Comparison of ENCODE assay signal across 1 cellular context in the genomic region with DNA sequence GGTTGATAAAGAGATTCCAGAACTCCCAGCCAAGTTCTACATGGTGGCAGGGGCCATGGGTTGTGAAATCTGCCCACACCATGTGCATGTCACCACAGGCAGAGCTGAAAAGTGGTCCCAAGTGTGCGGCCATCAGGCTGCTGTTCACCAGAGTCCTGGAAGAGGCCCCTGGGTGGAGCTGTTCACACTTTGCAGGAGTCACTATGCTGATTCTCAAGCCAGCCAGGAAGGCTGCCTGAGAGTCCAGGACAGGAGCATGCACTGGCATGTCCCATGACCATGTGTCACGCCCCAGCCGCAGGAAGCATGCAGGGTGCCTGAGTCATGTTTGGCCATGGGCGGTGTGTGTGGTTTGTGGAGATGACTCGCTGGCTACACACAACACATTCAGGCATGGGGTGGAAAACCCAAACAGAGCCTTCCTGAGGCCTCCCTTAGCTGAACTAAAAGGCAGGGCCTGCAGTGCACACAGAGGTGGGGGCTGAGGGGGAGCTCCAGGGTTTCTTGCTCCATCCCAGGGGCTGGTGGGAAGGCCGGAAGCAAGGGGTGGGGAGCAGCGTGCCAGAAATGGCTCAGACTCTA.
TF ChIP-seq lines count a peak whose summit lies in the region.

No MANE protein-coding gene starts in this region.

TF ChIP-seq in HepG2, 621 proteins besides CTCF, POLR2A, EP300 and RAD21 (continued from another document and continues in another):
- TF ChIP-seq KLF6 (CRISPR knock-in tag; IDR thresholded peaks at IDR 0.05) (no peak), NR1H2 (CRISPR knock-in tag; IDR thresholded peaks at IDR 0.05; ENCODE audit: borderline replicate concordance, low read depth) (no peak), ZBTB21 (CRISPR knock-in tag; IDR thresholded peaks at IDR 0.05) (no peak), SNAI1 (CRISPR knock-in tag; IDR thresholded peaks at IDR 0.05; ENCODE audit: borderline replicate concordance) (no peak), ZFX (CRISPR knock-in tag; IDR thresholded peaks at IDR 0.05; ENCODE audit: low read depth) (no peak), ZNF225 (CRISPR knock-in tag; IDR thresholded peaks at IDR 0.05) (no peak), SAP130 (CRISPR knock-in tag; IDR thresholded peaks at IDR 0.05; ENCODE audit: low read depth) (peak; percentile 70), ZNF431 (CRISPR knock-in tag; IDR thresholded peaks at IDR 0.05; ENCODE audit: borderline replicate concordance, low read depth) (no peak), ZNF780A (CRISPR knock-in tag; IDR thresholded peaks at IDR 0.05) (no peak), RNF2 (conservative IDR thresholded peaks at IDR 0.05; ENCODE audit: low read depth) (no peak), ZNF547 (CRISPR knock-in tag; IDR thresholded peaks at IDR 0.05) (no peak), ZNF354B (CRISPR knock-in tag; IDR thresholded peaks at IDR 0.05) (no peak), NFATC3 (CRISPR knock-in tag; IDR thresholded peaks at IDR 0.05) (no peak), NR2F6 (IDR thresholded peaks at IDR 0.05) (no peak), NR2F6 (CRISPR knock-in tag; IDR thresholded peaks at IDR 0.05) (0 out of 2 replicates have a peak, but pooled peaks have one; percentile 24), ZNF501 (CRISPR knock-in tag; IDR thresholded peaks at IDR 0.05) (no peak), ZSCAN21 (CRISPR knock-in tag; IDR thresholded peaks at IDR 0.05; ENCODE audit: borderline replicate concordance) (no peak), TSC22D2 (CRISPR knock-in tag; IDR thresholded peaks at IDR 0.05; ENCODE audit: borderline replicate concordance) (no peak), ETV6 (CRISPR knock-in tag; conservative IDR thresholded peaks at IDR 0.05) (no peak), MATR3 (CRISPR knock-in tag; IDR thresholded peaks at IDR 0.05) (no peak), ZSCAN30 (CRISPR knock-in tag; IDR thresholded peaks at IDR 0.05) (no peak), MAFG (CRISPR knock-in tag; IDR thresholded peaks at IDR 0.05) (no peak), DPF2 (CRISPR knock-in tag; IDR thresholded peaks at IDR 0.05; ENCODE audit: borderline replicate concordance, low read depth) (no peak), NRL (CRISPR knock-in tag; IDR thresholded peaks at IDR 0.05; ENCODE audit: borderline replicate concordance) (no peak), ELF4 (CRISPR knock-in tag; IDR thresholded peaks at IDR 0.05; ENCODE audit: borderline replicate concordance) (no peak), MAZ (IDR thresholded peaks at IDR 0.05; ENCODE audit: borderline replicate concordance, low read depth, low read length) (no peak), MAZ (CRISPR knock-in tag; IDR thresholded peaks at IDR 0.05; ENCODE audit: low read depth) (no peak), ZBTB38 (CRISPR knock-in tag; IDR thresholded peaks at IDR 0.05) (0 out of 2 replicates have a peak, but pooled peaks have one; percentile 32), ARNT (IDR thresholded peaks at IDR 0.05) (no peak)
- TF ChIP-seq, protein P1, sequence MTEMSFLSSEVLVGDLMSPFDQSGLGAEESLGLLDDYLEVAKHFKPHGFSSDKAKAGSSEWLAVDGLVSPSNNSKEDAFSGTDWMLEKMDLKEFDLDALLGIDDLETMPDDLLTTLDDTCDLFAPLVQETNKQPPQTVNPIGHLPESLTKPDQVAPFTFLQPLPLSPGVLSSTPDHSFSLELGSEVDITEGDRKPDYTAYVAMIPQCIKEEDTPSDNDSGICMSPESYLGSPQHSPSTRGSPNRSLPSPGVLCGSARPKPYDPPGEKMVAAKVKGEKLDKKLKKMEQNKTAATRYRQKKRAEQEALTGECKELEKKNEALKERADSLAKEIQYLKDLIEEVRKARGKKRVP (CRISPR knock-in tag; IDR thresholded peaks at IDR 0.05), result no peak
- TF ChIP-seq, protein P2, sequence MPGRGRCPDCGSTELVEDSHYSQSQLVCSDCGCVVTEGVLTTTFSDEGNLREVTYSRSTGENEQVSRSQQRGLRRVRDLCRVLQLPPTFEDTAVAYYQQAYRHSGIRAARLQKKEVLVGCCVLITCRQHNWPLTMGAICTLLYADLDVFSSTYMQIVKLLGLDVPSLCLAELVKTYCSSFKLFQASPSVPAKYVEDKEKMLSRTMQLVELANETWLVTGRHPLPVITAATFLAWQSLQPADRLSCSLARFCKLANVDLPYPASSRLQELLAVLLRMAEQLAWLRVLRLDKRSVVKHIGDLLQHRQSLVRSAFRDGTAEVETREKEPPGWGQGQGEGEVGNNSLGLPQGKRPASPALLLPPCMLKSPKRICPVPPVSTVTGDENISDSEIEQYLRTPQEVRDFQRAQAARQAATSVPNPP (CRISPR knock-in tag; IDR thresholded peaks at IDR 0.05), result no peak
- TF ChIP-seq, protein P3, sequence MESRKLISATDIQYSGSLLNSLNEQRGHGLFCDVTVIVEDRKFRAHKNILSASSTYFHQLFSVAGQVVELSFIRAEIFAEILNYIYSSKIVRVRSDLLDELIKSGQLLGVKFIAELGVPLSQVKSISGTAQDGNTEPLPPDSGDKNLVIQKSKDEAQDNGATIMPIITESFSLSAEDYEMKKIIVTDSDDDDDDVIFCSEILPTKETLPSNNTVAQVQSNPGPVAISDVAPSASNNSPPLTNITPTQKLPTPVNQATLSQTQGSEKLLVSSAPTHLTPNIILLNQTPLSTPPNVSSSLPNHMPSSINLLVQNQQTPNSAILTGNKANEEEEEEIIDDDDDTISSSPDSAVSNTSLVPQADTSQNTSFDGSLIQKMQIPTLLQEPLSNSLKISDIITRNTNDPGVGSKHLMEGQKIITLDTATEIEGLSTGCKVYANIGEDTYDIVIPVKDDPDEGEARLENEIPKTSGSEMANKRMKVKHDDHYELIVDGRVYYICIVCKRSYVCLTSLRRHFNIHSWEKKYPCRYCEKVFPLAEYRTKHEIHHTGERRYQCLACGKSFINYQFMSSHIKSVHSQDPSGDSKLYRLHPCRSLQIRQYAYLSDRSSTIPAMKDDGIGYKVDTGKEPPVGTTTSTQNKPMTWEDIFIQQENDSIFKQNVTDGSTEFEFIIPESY (CRISPR knock-in tag; IDR thresholded peaks at IDR 0.05), result peak; percentile 85
- TF ChIP-seq, protein P4, sequence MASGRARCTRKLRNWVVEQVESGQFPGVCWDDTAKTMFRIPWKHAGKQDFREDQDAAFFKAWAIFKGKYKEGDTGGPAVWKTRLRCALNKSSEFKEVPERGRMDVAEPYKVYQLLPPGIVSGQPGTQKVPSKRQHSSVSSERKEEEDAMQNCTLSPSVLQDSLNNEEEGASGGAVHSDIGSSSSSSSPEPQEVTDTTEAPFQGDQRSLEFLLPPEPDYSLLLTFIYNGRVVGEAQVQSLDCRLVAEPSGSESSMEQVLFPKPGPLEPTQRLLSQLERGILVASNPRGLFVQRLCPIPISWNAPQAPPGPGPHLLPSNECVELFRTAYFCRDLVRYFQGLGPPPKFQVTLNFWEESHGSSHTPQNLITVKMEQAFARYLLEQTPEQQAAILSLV (CRISPR knock-in tag; IDR thresholded peaks at IDR 0.05; ENCODE audit: borderline replicate concordance), result no peak
- TF ChIP-seq, protein P5, sequence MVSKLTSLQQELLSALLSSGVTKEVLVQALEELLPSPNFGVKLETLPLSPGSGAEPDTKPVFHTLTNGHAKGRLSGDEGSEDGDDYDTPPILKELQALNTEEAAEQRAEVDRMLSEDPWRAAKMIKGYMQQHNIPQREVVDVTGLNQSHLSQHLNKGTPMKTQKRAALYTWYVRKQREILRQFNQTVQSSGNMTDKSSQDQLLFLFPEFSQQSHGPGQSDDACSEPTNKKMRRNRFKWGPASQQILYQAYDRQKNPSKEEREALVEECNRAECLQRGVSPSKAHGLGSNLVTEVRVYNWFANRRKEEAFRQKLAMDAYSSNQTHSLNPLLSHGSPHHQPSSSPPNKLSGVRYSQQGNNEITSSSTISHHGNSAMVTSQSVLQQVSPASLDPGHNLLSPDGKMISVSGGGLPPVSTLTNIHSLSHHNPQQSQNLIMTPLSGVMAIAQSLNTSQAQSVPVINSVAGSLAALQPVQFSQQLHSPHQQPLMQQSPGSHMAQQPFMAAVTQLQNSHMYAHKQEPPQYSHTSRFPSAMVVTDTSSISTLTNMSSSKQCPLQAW (CRISPR knock-in tag; IDR thresholded peaks at IDR 0.05), result no peak
- TF ChIP-seq, protein P6, sequence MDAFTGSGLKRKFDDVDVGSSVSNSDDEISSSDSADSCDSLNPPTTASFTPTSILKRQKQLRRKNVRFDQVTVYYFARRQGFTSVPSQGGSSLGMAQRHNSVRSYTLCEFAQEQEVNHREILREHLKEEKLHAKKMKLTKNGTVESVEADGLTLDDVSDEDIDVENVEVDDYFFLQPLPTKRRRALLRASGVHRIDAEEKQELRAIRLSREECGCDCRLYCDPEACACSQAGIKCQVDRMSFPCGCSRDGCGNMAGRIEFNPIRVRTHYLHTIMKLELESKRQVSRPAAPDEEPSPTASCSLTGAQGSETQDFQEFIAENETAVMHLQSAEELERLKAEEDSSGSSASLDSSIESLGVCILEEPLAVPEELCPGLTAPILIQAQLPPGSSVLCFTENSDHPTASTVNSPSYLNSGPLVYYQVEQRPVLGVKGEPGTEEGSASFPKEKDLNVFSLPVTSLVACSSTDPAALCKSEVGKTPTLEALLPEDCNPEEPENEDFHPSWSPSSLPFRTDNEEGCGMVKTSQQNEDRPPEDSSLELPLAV (CRISPR knock-in tag; conservative IDR thresholded peaks at IDR 0.05; ENCODE audit: low read depth), result no peak
- TF ChIP-seq, protein P7, sequence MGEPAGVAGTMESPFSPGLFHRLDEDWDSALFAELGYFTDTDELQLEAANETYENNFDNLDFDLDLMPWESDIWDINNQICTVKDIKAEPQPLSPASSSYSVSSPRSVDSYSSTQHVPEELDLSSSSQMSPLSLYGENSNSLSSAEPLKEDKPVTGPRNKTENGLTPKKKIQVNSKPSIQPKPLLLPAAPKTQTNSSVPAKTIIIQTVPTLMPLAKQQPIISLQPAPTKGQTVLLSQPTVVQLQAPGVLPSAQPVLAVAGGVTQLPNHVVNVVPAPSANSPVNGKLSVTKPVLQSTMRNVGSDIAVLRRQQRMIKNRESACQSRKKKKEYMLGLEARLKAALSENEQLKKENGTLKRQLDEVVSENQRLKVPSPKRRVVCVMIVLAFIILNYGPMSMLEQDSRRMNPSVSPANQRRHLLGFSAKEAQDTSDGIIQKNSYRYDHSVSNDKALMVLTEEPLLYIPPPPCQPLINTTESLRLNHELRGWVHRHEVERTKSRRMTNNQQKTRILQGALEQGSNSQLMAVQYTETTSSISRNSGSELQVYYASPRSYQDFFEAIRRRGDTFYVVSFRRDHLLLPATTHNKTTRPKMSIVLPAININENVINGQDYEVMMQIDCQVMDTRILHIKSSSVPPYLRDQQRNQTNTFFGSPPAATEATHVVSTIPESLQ (CRISPR knock-in tag; conservative IDR thresholded peaks at IDR 0.05), result no peak
- TF ChIP-seq, protein P8, sequence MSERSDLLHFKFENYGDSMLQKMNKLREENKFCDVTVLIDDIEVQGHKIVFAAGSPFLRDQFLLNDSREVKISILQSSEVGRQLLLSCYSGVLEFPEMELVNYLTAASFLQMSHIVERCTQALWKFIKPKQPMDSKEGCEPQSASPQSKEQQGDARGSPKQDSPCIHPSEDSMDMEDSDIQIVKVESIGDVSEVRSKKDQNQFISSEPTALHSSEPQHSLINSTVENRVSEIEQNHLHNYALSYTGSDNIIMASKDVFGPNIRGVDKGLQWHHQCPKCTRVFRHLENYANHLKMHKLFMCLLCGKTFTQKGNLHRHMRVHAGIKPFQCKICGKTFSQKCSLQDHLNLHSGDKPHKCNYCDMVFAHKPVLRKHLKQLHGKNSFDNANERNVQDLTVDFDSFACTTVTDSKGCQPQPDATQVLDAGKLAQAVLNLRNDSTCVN (CRISPR knock-in tag; IDR thresholded peaks at IDR 0.05; ENCODE audit: borderline replicate concordance), result no peak
- TF ChIP-seq, protein P9, sequence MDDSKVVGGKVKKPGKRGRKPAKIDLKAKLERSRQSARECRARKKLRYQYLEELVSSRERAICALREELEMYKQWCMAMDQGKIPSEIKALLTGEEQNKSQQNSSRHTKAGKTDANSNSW (CRISPR knock-in tag; IDR thresholded peaks at IDR 0.05; ENCODE audit: borderline replicate concordance), result no peak
- TF ChIP-seq, protein P10, sequence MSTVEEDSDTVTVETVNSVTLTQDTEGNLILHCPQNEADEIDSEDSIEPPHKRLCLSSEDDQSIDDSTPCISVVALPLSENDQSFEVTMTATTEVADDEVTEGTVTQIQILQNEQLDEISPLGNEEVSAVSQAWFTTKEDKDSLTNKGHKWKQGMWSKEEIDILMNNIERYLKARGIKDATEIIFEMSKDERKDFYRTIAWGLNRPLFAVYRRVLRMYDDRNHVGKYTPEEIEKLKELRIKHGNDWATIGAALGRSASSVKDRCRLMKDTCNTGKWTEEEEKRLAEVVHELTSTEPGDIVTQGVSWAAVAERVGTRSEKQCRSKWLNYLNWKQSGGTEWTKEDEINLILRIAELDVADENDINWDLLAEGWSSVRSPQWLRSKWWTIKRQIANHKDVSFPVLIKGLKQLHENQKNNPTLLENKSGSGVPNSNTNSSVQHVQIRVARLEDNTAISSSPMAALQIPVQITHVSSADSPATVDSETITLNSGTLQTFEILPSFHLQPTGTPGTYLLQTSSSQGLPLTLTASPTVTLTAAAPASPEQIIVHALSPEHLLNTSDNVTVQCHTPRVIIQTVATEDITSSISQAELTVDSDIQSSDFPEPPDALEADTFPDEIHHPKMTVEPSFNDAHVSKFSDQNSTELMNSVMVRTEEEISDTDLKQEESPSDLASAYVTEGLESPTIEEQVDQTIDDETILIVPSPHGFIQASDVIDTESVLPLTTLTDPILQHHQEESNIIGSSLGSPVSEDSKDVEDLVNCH (CRISPR knock-in tag; IDR thresholded peaks at IDR 0.05), result no peak
- TF ChIP-seq, protein P11, sequence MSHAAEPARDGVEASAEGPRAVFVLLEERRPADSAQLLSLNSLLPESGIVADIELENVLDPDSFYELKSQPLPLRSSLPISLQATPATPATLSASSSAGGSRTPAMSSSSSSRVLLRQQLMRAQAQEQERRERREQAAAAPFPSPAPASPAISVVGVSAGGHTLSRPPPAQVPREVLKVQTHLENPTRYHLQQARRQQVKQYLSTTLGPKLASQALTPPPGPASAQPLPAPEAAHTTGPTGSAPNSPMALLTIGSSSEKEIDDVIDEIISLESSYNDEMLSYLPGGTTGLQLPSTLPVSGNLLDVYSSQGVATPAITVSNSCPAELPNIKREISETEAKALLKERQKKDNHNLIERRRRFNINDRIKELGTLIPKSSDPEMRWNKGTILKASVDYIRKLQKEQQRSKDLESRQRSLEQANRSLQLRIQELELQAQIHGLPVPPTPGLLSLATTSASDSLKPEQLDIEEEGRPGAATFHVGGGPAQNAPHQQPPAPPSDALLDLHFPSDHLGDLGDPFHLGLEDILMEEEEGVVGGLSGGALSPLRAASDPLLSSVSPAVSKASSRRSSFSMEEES (CRISPR knock-in tag; IDR thresholded peaks at IDR 0.05), result peak; percentile 84; the same call in 1 of the 2 replicates
- TF ChIP-seq, protein P12, sequence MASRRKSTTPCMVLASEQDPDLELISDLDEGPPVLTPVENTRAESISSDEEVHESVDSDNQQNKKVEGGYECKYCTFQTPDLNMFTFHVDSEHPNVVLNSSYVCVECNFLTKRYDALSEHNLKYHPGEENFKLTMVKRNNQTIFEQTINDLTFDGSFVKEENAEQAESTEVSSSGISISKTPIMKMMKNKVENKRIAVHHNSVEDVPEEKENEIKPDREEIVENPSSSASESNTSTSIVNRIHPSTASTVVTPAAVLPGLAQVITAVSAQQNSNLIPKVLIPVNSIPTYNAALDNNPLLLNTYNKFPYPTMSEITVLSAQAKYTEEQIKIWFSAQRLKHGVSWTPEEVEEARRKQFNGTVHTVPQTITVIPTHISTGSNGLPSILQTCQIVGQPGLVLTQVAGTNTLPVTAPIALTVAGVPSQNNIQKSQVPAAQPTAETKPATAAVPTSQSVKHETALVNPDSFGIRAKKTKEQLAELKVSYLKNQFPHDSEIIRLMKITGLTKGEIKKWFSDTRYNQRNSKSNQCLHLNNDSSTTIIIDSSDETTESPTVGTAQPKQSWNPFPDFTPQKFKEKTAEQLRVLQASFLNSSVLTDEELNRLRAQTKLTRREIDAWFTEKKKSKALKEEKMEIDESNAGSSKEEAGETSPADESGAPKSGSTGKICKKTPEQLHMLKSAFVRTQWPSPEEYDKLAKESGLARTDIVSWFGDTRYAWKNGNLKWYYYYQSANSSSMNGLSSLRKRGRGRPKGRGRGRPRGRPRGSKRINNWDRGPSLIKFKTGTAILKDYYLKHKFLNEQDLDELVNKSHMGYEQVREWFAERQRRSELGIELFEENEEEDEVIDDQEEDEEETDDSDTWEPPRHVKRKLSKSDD (CRISPR knock-in tag; IDR thresholded peaks at IDR 0.05; ENCODE audit: low read depth), result no peak
